ENCODE assay signal across 1 cellular context in genomic region chr1:114128293-114128692, GRCh38.
TF ChIP-seq lines count a peak whose summit lies in the region.

No MANE protein-coding gene starts in this region.

TF ChIP-seq in WTC11, 78 proteins besides CTCF, POLR2A, EP300 and RAD21 (continued from another document):
- TF ChIP-seq E2F1 (CRISPR knock-in tag; IDR thresholded peaks at IDR 0.05) (no peak), TCF7 (CRISPR knock-in tag; IDR thresholded peaks at IDR 0.05; ENCODE audit: low read depth) (no peak), AR (CRISPR knock-in tag; IDR thresholded peaks at IDR 0.05) (no peak), ZNF121 (CRISPR knock-in tag; IDR thresholded peaks at IDR 0.05) (no peak), NR3C1 (CRISPR knock-in tag; conservative IDR thresholded peaks at IDR 0.05; ENCODE audit: low read depth) (no peak), STAT6 (CRISPR knock-in tag; conservative IDR thresholded peaks at IDR 0.05; ENCODE audit: low read depth) (no peak), NFATC4 (CRISPR knock-in tag; IDR thresholded peaks at IDR 0.05) (no peak), PRRX2 (CRISPR knock-in tag; IDR thresholded peaks at IDR 0.05) (no peak), MXD4 (CRISPR knock-in tag; IDR thresholded peaks at IDR 0.05; ENCODE audit: borderline replicate concordance) (no peak), TEAD4 (CRISPR knock-in tag; IDR thresholded peaks at IDR 0.05) (no peak), RORB (CRISPR knock-in tag; IDR thresholded peaks at IDR 0.05) (no peak), ELF4 (CRISPR knock-in tag; IDR thresholded peaks at IDR 0.05; ENCODE audit: low read depth) (no peak), ATF6 (CRISPR knock-in tag; IDR thresholded peaks at IDR 0.05) (no peak)
TF ChIP-seq in WTC11: peak in this region for 0.
